ENCODE assay signal across 7 cellular contexts in the genomic region with DNA sequence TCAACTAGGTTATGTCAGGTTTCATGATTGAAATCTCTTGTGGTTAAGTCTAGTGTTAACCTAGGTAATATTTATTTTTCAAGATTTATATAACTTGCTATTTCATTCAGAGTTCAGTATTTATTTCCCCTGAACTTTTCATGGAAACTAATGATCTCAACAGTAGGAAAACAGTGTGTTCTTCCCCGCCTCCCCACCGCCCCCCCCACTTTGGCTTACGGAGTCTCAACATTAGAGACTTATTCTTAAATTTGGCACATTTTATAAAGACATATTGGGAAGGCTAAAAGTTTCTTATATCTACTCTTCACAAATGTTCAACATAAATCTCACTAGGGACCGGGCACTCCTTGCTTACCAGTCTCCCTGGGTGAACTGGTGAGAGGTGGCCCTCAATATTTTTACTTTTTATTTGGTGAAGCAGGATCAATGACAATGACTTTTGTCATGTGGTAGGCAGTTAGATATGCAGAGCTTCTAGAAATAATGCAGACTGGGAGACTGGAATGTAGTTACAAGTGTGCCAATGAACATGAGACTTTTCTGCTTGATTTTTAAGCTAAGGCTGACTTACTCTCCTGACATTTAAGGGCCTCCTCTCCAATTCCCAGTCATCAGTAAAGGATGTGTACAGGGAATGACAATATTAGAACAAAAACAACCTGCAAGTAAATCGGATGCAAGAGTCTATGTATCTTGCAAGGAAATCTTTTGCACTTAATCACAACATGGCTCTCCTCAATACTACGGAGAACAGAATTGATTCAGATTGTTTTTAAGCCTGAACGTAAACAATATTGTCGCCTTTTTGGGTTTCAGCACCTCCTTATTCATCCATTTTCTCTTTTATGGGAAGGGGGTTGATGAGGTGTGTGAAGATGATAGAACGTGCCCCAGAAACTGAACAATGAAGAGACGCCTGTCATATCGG. TPM values are rescaled to one million over a fixed set of nuclear protein-coding genes. Genes with fewer than 3 reads are reported as not detected.
DNase-seq lines count a peak whose midpoint lies in the region; TF ChIP-seq lines count a peak whose summit lies in the region.

No MANE protein-coding gene starts in this region.

- no peak overlapping the region for H2BK12ac ChIP-seq in H9 (ENCODE audit: insufficient read length, low read depth, low read length)

- TF ChIP-seq POLR2A in esophagus squamous epithelium (IDR thresholded peaks at IDR 0.05), result no peak

- H3K9me3 ChIP-seq in H9 (ENCODE audit: control insufficient read depth, low read depth, low read length) (no peaks in the 10 kb centered on the region), SJCRH30 (replicated peaks) (no peaks in the 10 kb centered on the region), esophagus squamous epithelium (no peaks in the 10 kb centered on the region)

- H3K18ac ChIP-seq in H9 (ENCODE audit: insufficient read length, low read depth, low read length), result no peak overlapping the region

- TF ChIP-seq CTCF in H9 (conservative IDR thresholded peaks at IDR 0.05) (no peak), esophagus squamous epithelium (IDR thresholded peaks at IDR 0.05) (no peak), progenitor cell of endocrine pancreas (IDR thresholded peaks at IDR 0.05; ENCODE audit: unreplicated experiment) (no peak)

- H3K23me2 ChIP-seq in H9 (ENCODE audit: insufficient read length, low read depth, low read length, poor library complexity, severe bottlenecking), result peaks cover 17% of the 10 kb centered on the region

- no peak overlapping the region for H3T11ph ChIP-seq in H9 (ENCODE audit: low read length)

- H3K4me1 ChIP-seq in H9 (ENCODE audit: insufficient read depth, low read length), result peaks cover 5% of the 10 kb centered on the region; the same call in 1 of the 2 replicates
- peaks cover 5% of the 10 kb centered on the region for H3K4me1 ChIP-seq in SJCRH30
- peaks cover 14 to 69% (median 16%) of the 10 kb centered on the region in 3 donors for H3K4me1 ChIP-seq in esophagus squamous epithelium

- H3K4me3 Mint-ChIP-seq in H9 (peak overlapping the region; percentile 91 to 96), progenitor cell of endocrine pancreas (ENCODE audit: low read depth) (peak overlapping the region; percentile 94)

- H3K4me2 ChIP-seq in H9 (ENCODE audit: insufficient read depth, insufficient read length, low read length), result peak overlapping the region; percentile 89

- H3K27me3 ChIP-seq in H9 (ENCODE audit: insufficient read depth, low read length) (no peaks in the 10 kb centered on the region; the same call in 1 of the 2 replicates), SJCRH30 (no peaks in the 10 kb centered on the region), esophagus squamous epithelium (no peaks in the 10 kb centered on the region)

- H3K36me3 Mint-ChIP-seq in H9 (ENCODE audit: insufficient read depth in 1 of 3, low read depth in 3 of 3), result no peaks in the 10 kb centered on the region; a peak in 1 of 7 replicates
- no peaks in the 10 kb centered on the region for H3K36me3 Mint-ChIP-seq in progenitor cell of endocrine pancreas (ENCODE audit: insufficient read depth)

- H3K79me2 ChIP-seq in H9 (ENCODE audit: insufficient read depth, low read length), result peaks cover 2% of the 10 kb centered on the region; the same call in 1 of the 2 replicates

- H3K9ac ChIP-seq in H9 (ENCODE audit: extremely low read depth, insufficient read length, low read length), result peak overlapping the region; percentile 88

- no peaks in the 10 kb centered on the region for H3K36me3 ChIP-seq in SJCRH30
- no peaks in the 10 kb centered on the region for H3K36me3 ChIP-seq in esophagus squamous epithelium

- H3K4me3 ChIP-seq in SJCRH30 (peak overlapping the region; percentile 73), esophagus squamous epithelium (peak overlapping the region; percentile 72 to 93 (median 84))

- H3K27ac ChIP-seq in H9 (ENCODE audit: insufficient read length, low read depth, low read length) (no peak overlapping the region), SJCRH30 (peak overlapping the region; percentile 90), esophagus squamous epithelium (peak overlapping the region; percentile 97 to 99 (median 98))

- H2BK15ac ChIP-seq in H9 (ENCODE audit: low read depth, low read length), result no peak overlapping the region

- peak overlapping the region in 2 of 3 experiments; percentile 88 to 98; a peak in 3 of 7 replicates for H3K27ac Mint-ChIP-seq in H9
- peak overlapping the region; percentile 99 for H3K27ac Mint-ChIP-seq in progenitor cell of endocrine pancreas

- H2AFZ ChIP-seq in H9 (ENCODE audit: low read length), result no peak overlapping the region

- no peak overlapping the region for H3K56ac ChIP-seq in H9 (ENCODE audit: insufficient read length, low read depth, low read length)

- H4K5ac ChIP-seq in H9 (ENCODE audit: insufficient read length, low read depth, low read length), result no peak overlapping the region

- no CpG with 5 or more reads among the region's 11 CpGs for WGBS in H9 (ENCODE audit: extremely low coverage, insufficient read length, low lambda C conversion rate)
- 29 to 37% methylated on average over 11 of the region's 11 CpGs for WGBS in esophagus squamous epithelium, 2 donors

- H4K91ac ChIP-seq in H9 (ENCODE audit: insufficient read length, low read depth, low read length), result no peak overlapping the region

- H3K79me1 ChIP-seq in H9 (ENCODE audit: insufficient read depth, low read depth, low read length, poor library complexity, severe bottlenecking), result no peaks in the 10 kb centered on the region

- H3K4ac ChIP-seq in H9 (ENCODE audit: low read depth, low read length), result no peak overlapping the region

- H3K9me3 Mint-ChIP-seq in H9 (no peaks in the 10 kb centered on the region; a peak in 1 of 5 replicates), progenitor cell of endocrine pancreas (ENCODE audit: low read depth) (no peaks in the 10 kb centered on the region)

- H3K4me1 Mint-ChIP-seq in H9 (peaks cover 40 to 50% of the 10 kb centered on the region in 2 experiments), progenitor cell of endocrine pancreas (ENCODE audit: low read depth) (peaks cover 37% of the 10 kb centered on the region)

- no peak overlapping the region for H3K23ac ChIP-seq in H9 (ENCODE audit: insufficient read length, low read depth, low read length)

- H3K27me3 Mint-ChIP-seq in H9 (ENCODE audit: low read depth), result peaks cover 7% of the 10 kb centered on the region
- H3K27me3 Mint-ChIP-seq in progenitor cell of endocrine pancreas, result no peaks in the 10 kb centered on the region

- no peak overlapping the region for H3K14ac ChIP-seq in H9 (ENCODE audit: insufficient read depth, low read length)

- no peak overlapping the region for H2AK5ac ChIP-seq in H9 (ENCODE audit: insufficient read length, low read length)

- intact Hi-C loops in esophagus squamous epithelium (cut with DNase I), result no loop called here

- no peaks in the 10 kb centered on the region for H4K20me1 ChIP-seq in H9 (ENCODE audit: control insufficient read depth, insufficient read depth, insufficient read length)

- no peak overlapping the region for H2BK20ac ChIP-seq in H9 (ENCODE audit: low read depth, low read length, poor library complexity, severe bottlenecking)

- no peak overlapping the region for H2BK120ac ChIP-seq in H9 (ENCODE audit: low read depth, low read length, poor library complexity, severe bottlenecking)

- DNase-seq in H9 (no peak), SJCRH30 (no peak), esophagus squamous epithelium (lab: John Stamatoyannopoulos, UW) (no peak), progenitor cell of endocrine pancreas (ENCODE audit: low spot score, unreplicated experiment) (no peak), NCI-H1105 treated with DMSO at 0.1 percent for 48 hours (lab: John Stamatoyannopoulos, UW) (no peak), glomerular visceral epithelial cell (ENCODE audit: extremely low spot score) (no peak), NCI-H1436 treated with DMSO at 0.1 percent for 48 hours (lab: John Stamatoyannopoulos, UW) (no peak)

- H4K8ac ChIP-seq in H9 (replicated peaks; ENCODE audit: insufficient read length, low read depth, low read length), result no peak overlapping the region

- H2BK5ac ChIP-seq in H9 (ENCODE audit: insufficient read length, low read length), result no peak overlapping the region

RNA-seq across cellular contexts. Expression of gene MAN1A2, which starts 1.6 kb away (rescaled TPM):
- total RNA-seq in H9 (2021) (24.0 and 25.4 TPM in 2 replicates), esophagus squamous epithelium (10 to 100 TPM; 18.1 to 37.4 (median 26.3) TPM), progenitor cell of endocrine pancreas (66.5 and 67.7 TPM in 2 replicates)
- 68.0 and 74.2 TPM in 2 replicates for total RNA-seq in SJCRH30 (2014; rRNA removed; shearing (Covaris generic))
